In the genomic region with DNA sequence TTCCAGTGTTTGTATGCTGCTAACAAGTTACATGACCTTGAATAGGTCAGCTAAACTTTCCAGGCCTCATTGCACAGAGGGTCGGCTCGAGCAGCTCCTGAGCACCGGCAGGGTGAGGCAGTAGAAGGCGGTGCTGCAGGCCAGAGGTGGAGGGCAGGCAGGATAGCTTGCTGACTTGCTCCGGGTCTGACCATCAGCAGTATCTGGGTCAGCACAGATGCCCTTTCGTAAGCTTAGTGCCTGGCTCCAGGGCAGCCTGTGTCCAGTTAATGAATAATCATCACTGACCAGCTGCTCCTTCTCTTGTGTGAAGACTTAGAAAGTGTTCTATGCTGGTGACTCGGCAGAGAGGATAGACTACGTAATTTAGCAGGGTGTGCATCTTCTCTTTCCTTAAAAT, we compare ENCODE assay signal across 1 cellular context.
TF ChIP-seq lines count a peak whose summit lies in the region.

No MANE protein-coding gene starts in this region.

TF ChIP-seq in IMR-90, 13 proteins besides CTCF, POLR2A, EP300 and RAD21:
- peak; percentile 41; the same call in 1 of the 2 replicates for TF ChIP-seq RFX5 (IDR thresholded peaks at IDR 0.05; ENCODE audit: low read depth, low read length)
- TF ChIP-seq MAZ (IDR thresholded peaks at IDR 0.05; ENCODE audit: borderline replicate concordance, low read depth, low read length): no peak
- TF ChIP-seq CHD1 (IDR thresholded peaks at IDR 0.05; ENCODE audit: low read depth, low read length): no peak
- TF ChIP-seq, protein P1, sequence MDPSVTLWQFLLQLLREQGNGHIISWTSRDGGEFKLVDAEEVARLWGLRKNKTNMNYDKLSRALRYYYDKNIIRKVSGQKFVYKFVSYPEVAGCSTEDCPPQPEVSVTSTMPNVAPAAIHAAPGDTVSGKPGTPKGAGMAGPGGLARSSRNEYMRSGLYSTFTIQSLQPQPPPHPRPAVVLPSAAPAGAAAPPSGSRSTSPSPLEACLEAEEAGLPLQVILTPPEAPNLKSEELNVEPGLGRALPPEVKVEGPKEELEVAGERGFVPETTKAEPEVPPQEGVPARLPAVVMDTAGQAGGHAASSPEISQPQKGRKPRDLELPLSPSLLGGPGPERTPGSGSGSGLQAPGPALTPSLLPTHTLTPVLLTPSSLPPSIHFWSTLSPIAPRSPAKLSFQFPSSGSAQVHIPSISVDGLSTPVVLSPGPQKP (IDR thresholded peaks at IDR 0.05; ENCODE audit: borderline replicate concordance, low read depth, low read length): no peak
- no peak for TF ChIP-seq BHLHE40 (IDR thresholded peaks at IDR 0.05; ENCODE audit: low read depth, low read length)
- TF ChIP-seq, protein P2, sequence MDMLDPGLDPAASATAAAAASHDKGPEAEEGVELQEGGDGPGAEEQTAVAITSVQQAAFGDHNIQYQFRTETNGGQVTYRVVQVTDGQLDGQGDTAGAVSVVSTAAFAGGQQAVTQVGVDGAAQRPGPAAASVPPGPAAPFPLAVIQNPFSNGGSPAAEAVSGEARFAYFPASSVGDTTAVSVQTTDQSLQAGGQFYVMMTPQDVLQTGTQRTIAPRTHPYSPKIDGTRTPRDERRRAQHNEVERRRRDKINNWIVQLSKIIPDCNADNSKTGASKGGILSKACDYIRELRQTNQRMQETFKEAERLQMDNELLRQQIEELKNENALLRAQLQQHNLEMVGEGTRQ (IDR thresholded peaks at IDR 0.05; ENCODE audit: low read depth, low read length): no peak
- TF ChIP-seq MXI1 (IDR thresholded peaks at IDR 0.05; ENCODE audit: borderline replicate concordance, low read depth, low read length): no peak
- no peak for TF ChIP-seq NFE2L2 (IDR thresholded peaks at IDR 0.05; ENCODE audit: low read depth, low read length)
